In the genomic region with DNA sequence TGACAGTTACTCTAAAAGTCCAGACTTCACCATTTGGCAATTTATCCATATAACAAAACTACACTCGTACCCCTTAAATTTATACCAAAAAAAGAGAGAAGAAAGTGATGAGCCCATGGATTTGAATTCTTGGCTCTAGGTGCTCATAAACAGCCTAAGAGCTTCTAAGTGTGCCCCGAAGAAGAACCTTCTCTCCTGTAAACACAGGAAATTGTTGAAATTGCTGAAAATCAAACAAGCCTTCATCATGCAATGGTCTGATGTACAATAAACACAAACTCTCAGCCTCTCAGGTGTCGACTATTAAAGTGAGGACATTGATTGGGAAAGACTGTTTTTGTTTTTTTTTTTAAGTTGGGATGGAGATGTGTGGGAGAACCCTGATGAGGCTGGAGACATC, we compare ENCODE assay signal across 20 cellular contexts. TPM values are rescaled to one million over a fixed set of nuclear protein-coding genes. Genes with fewer than 3 reads are reported as not detected.
DNase-seq lines count a peak whose midpoint lies in the region; ATAC-seq and TF ChIP-seq lines count a peak whose summit lies in the region.
"Had no signal": no experiment of that assay in that cellular context is flagged by ENCODE, and none has a peak within 500 bp of the region (broad histone marks: within the 10 kb centered on the region; RNA-seq: fewer than 3 reads in every experiment).

No MANE protein-coding gene starts in this region.

- no peaks in the 10 kb centered on the region for H3K27me3 Mint-ChIP-seq in MCF 10A (ENCODE audit: insufficient read depth, unreplicated experiment)
- no peaks in the 10 kb centered on the region for H3K27me3 Mint-ChIP-seq in activated CD8-positive, alpha-beta T cell treated with anti-CD3 and anti-CD28 coated beads for 36 hours
- peaks cover 6 to 17% of the 10 kb centered on the region in 2 donors for H3K27me3 Mint-ChIP-seq in effector memory CD8-positive, alpha-beta T cell
- H3K27me3 Mint-ChIP-seq: dendritic cell treated with granulocyte-macrophage colony-stimulating factor and Interleukin-4, amounts not matched to agents 40 ng/mL and 50 ng/mL, for 4 days had no signal

- no peaks in the 10 kb centered on the region for H3K36me3 Mint-ChIP-seq in MCF 10A (ENCODE audit: insufficient read depth, unreplicated experiment)
- H3K36me3 Mint-ChIP-seq in activated CD8-positive, alpha-beta T cell treated with anti-CD3 and anti-CD28 coated beads for 36 hours (ENCODE audit: low read depth), result no peaks in the 10 kb centered on the region
- no peaks in the 10 kb centered on the region for H3K36me3 Mint-ChIP-seq in effector memory CD8-positive, alpha-beta T cell (ENCODE audit: insufficient read depth)

- dilution Hi-C loops in mammary epithelial cell (cut with HindIII; ENCODE audit: low sequenced_read_pairs), result no loop called here

- in situ Hi-C loops in mammary epithelial cell (cut with MboI; ENCODE audit: low sequenced_read_pairs in 2 of 2), result loop anchor here (5.0 kb wide), 1 partner anchor 147 kb away; no protein-coding TSS in a partner anchor

- no peaks in the 10 kb centered on the region for H3K79me2 ChIP-seq in mammary epithelial cell (ENCODE audit: insufficient read depth, low read length)

- no peaks in the 10 kb centered on the region for H3K9me3 Mint-ChIP-seq in MCF 10A (ENCODE audit: unreplicated experiment)
- peaks cover 10% of the 10 kb centered on the region for H3K9me3 Mint-ChIP-seq in activated CD8-positive, alpha-beta T cell treated with anti-CD3 and anti-CD28 coated beads for 36 hours
- no peaks in the 10 kb centered on the region for H3K9me3 Mint-ChIP-seq in effector memory CD8-positive, alpha-beta T cell
- H3K9me3 Mint-ChIP-seq: dendritic cell treated with granulocyte-macrophage colony-stimulating factor and Interleukin-4, amounts not matched to agents 40 ng/mL and 50 ng/mL, for 4 days had no signal

- TF ChIP-seq CTCF in MCF 10A (IDR thresholded peaks at IDR 0.05; ENCODE audit: unreplicated experiment) (no peak), mammary epithelial cell (conservative IDR thresholded peaks at IDR 0.05 in 1 of 2, IDR thresholded peaks at IDR 0.05 in 1 of 2; ENCODE audit: extremely low read depth in 1 of 2, insufficient read depth in 1 of 2, low read depth in 1 of 2, low read length in 2 of 2) (no peak), vagina (IDR thresholded peaks at IDR 0.05) (no peak)
- no peak for TF ChIP-seq CTCF in activated CD8-positive, alpha-beta T cell treated with anti-CD3 and anti-CD28 coated beads for 36 hours (IDR thresholded peaks at IDR 0.05)

- H4K20me1 ChIP-seq in mammary epithelial cell (ENCODE audit: insufficient read depth, low read length), result no peaks in the 10 kb centered on the region

- peaks cover 12% of the 10 kb centered on the region for H3K4me1 Mint-ChIP-seq in MCF 10A (ENCODE audit: insufficient read depth, unreplicated experiment)
- peaks cover 24% of the 10 kb centered on the region for H3K4me1 Mint-ChIP-seq in activated CD8-positive, alpha-beta T cell treated with anti-CD3 and anti-CD28 coated beads for 36 hours (ENCODE audit: low read depth)
- peaks cover 13 to 19% of the 10 kb centered on the region in 2 donors for H3K4me1 Mint-ChIP-seq in effector memory CD8-positive, alpha-beta T cell (ENCODE audit: low read depth in 2 of 2)

- H3K27me3 ChIP-seq in mammary epithelial cell (ENCODE audit: insufficient read depth, low read length) (no peaks in the 10 kb centered on the region), vagina (no peaks in the 10 kb centered on the region)
- H3K27me3 ChIP-seq: breast epithelium, gastrocnemius medialis, uterus had no signal

- peak overlapping the region; percentile 59 for H3K27ac Mint-ChIP-seq in MCF 10A (ENCODE audit: low read depth, unreplicated experiment)
- H3K27ac Mint-ChIP-seq in activated CD8-positive, alpha-beta T cell treated with anti-CD3 and anti-CD28 coated beads for 36 hours, result peak overlapping the region; percentile 61
- H3K27ac Mint-ChIP-seq in effector memory CD8-positive, alpha-beta T cell, result peak overlapping the region in 1 of 2 donors; percentile 89

- no peak overlapping the region for H3K9ac ChIP-seq in mammary epithelial cell (ENCODE audit: insufficient read depth, low read length)

- H3K4me1 ChIP-seq in mammary epithelial cell (ENCODE audit: insufficient read depth, low read length) (peaks cover under 1% of the 10 kb centered on the region), vagina (peaks cover 20% of the 10 kb centered on the region)
- H3K4me1 ChIP-seq: breast epithelium, uterus had no signal

- H3K36me3 ChIP-seq in mammary epithelial cell (ENCODE audit: insufficient read depth, low read length) (no peaks in the 10 kb centered on the region), vagina (no peaks in the 10 kb centered on the region)
- H3K36me3 ChIP-seq: breast epithelium, gastrocnemius medialis, uterus had no signal

- ATAC-seq in activated CD8-positive, alpha-beta T cell treated with anti-CD3 and anti-CD28 coated beads for 36 hours, result no peak
- ATAC-seq in effector memory CD8-positive, alpha-beta T cell (replicated peaks), result no peak
- ATAC-seq in HG03159 (IDR thresholded peaks at IDR 0.05; ENCODE audit: unreplicated experiment), result no peak
- ATAC-seq: gastrocnemius medialis had no signal

- H3K4me3 ChIP-seq in mammary epithelial cell (replicated peaks in 1 of 3; ENCODE audit: insufficient read depth in 1 of 3, low read depth in 2 of 3, low read length in 3 of 3), result no peak overlapping the region
- H3K4me3 ChIP-seq in vagina, result no peak overlapping the region
- H3K4me3 ChIP-seq: breast epithelium, gastrocnemius medialis, GM12878, mucosa of descending colon, uterus had no signal

- H3K9me3 ChIP-seq in mammary epithelial cell (replicated peaks; ENCODE audit: insufficient read depth, low read length) (no peaks in the 10 kb centered on the region), vagina (no peaks in the 10 kb centered on the region)
- H3K9me3 ChIP-seq: gastrocnemius medialis, mucosa of descending colon, uterus had no signal

- CTCF ChIA-PET in MCF 10A (lab: Yijun Ruan, JAX) (interaction anchor here (0.5 to 7.3 kb wide), 16 partner anchors 11 to 756 kb away, joined by 3 to 121 read pairs (median 4); a partner anchor contains a TSS), mammary epithelial cell (lab: Charles Lee; ENCODE audit: low non-redundant PET) (no interaction called here)
- CTCF ChIA-PET in activated CD8-positive, alpha-beta T cell treated with anti-CD3 and anti-CD28 coated beads for 36 hours (lab: Charles Lee), result interaction anchor here (0.8 to 6.0 kb wide), 20 partner anchors 9 to 278 kb away, joined by 3 to 95 read pairs (median 8); a partner anchor contains a TSS

- intact Hi-C loops in MCF 10A (cut with micrococcal nuclease) (loop anchor here (1.0 to 10.0 kb wide), 6 partner anchors 149 to 590 kb away; no protein-coding TSS in a partner anchor), mammary epithelial cell (cut with micrococcal nuclease) (loop anchor here (1.0 to 5.0 kb wide), 4 partner anchors 58 to 228 kb away; a partner anchor contains a TSS), vagina (cut with DNase I) (loop anchor here (5.0 kb wide), 1 partner anchor 147 kb away; no protein-coding TSS in a partner anchor)
- intact Hi-C loops in activated CD8-positive, alpha-beta T cell treated with anti-CD3 and anti-CD28 coated beads for 36 hours (cut with micrococcal nuclease), result loop anchor here (1.0 to 5.0 kb wide), 3 partner anchors 42 to 272 kb away; no protein-coding TSS in a partner anchor

- no peak for TF ChIP-seq POLR2A in vagina (IDR thresholded peaks at IDR 0.05)

- BruUV-seq in MCF 10A (replicated peaks; lab: Mats Ljungman, UMichigan) (no TSS peak), mammary epithelial cell (replicated peaks; lab: Mats Ljungman, UMichigan) (no TSS peak)

- H3K27ac ChIP-seq in mammary epithelial cell (ENCODE audit: insufficient read depth, low read depth, low read length) (no peak overlapping the region), vagina (peak overlapping the region; percentile 3)
- H3K27ac ChIP-seq: breast epithelium, epithelial cell of prostate, gastrocnemius medialis had no signal

- no peak overlapping the region for H3K4me2 ChIP-seq in mammary epithelial cell (ENCODE audit: insufficient read depth, low read depth, low read length)

- H3K4me3 Mint-ChIP-seq in MCF 10A (ENCODE audit: unreplicated experiment), result no peak overlapping the region
- no peak overlapping the region for H3K4me3 Mint-ChIP-seq in activated CD8-positive, alpha-beta T cell treated with anti-CD3 and anti-CD28 coated beads for 36 hours
- no peak overlapping the region for H3K4me3 Mint-ChIP-seq in effector memory CD8-positive, alpha-beta T cell
- H3K4me3 Mint-ChIP-seq: dendritic cell treated with granulocyte-macrophage colony-stimulating factor and Interleukin-4, amounts not matched to agents 40 ng/mL and 50 ng/mL, for 4 days had no signal

- no peak overlapping the region for H2AFZ ChIP-seq in mammary epithelial cell (ENCODE audit: low read depth, low read length)

- 100% methylated on average over 3 of the region's 3 CpGs for WGBS in mammary epithelial cell (ENCODE audit: low coverage, missing lambda C conversion rate)

- POLR2A ChIA-PET in MCF 10A (lab: Yijun Ruan, JAX), result interaction anchor here (1.3 to 2.3 kb wide), 4 partner anchors 149 to 220 kb away, joined by 3 to 22 read pairs (median 6); a partner anchor contains a TSS
- POLR2A ChIA-PET in activated CD8-positive, alpha-beta T cell treated with anti-CD3 and anti-CD28 coated beads for 36 hours (lab: Charles Lee), result interaction anchor here (0.7 to 1.0 kb wide), 4 partner anchors 33 to 149 kb away, joined by 3 read pairs; a partner anchor contains a TSS

- DNase-seq in MCF 10A (ENCODE audit: unreplicated experiment) (no peak), mammary epithelial cell (no peak), iris pigment epithelial cell (ENCODE audit: low read depth) (peak; percentile 72), vagina (ENCODE audit: extremely low spot score in 2 of 2) (no peak), OCI-M1 (lab: John Stamatoyannopoulos, UW) (no peak)
- no peak for DNase-seq in activated CD8-positive, alpha-beta T cell treated with anti-CD3 and anti-CD28 coated beads for 36 hours
- no peak for DNase-seq in effector memory CD8-positive, alpha-beta T cell
- DNase-seq: gastrocnemius medialis, GDM1, Karpas-422, mucosa of descending colon, NCI-H1417, NCI-H2171, retina, uterus had no signal

RNA-seq across cellular contexts. Expression of a gene that starts 21.8 kb away (rescaled TPM):
- total RNA-seq in MCF 10A (2022), result not detected in 2 replicates
- total RNA-seq in mammary epithelial cell, result not detected
- polyA plus RNA-seq in mammary epithelial cell, result not detected
- polyA minus RNA-seq in mammary epithelial cell, result not detected
- not detected for total RNA-seq in activated CD8-positive, alpha-beta T cell treated with anti-CD3 and anti-CD28 coated beads for 36 hours
- not detected for total RNA-seq in vagina
- total RNA-seq: breast epithelium, gastrocnemius medialis, GM12878, uterus had no signal

RNA-seq across cellular contexts. Expression of a gene that starts 33.2 kb away (rescaled TPM):
- total RNA-seq in MCF 10A (2022) (2.3 and 7.7 TPM in 2 replicates), mammary epithelial cell (10 to 100 TPM in 1 of 2 donors, 1 to 10 TPM in 1; 5.0 to 24.0 TPM), vagina (153 TPM)
- polyA plus RNA-seq in mammary epithelial cell, result 231 TPM
- polyA minus RNA-seq in mammary epithelial cell, result 214 TPM
- 100 to 1,000 TPM; 765 to 771 TPM for total RNA-seq in activated CD8-positive, alpha-beta T cell treated with anti-CD3 and anti-CD28 coated beads for 36 hours

RNA-seq across cellular contexts. Expression of a gene that starts 56.3 kb away (rescaled TPM):
- not detected in 2 replicates for total RNA-seq in MCF 10A (2022)
- total RNA-seq in mammary epithelial cell, result not detected
- polyA plus RNA-seq in mammary epithelial cell, result 0.12 TPM
- not detected for polyA minus RNA-seq in mammary epithelial cell
- 1 to 10 TPM; 2.3 to 3.4 TPM for total RNA-seq in activated CD8-positive, alpha-beta T cell treated with anti-CD3 and anti-CD28 coated beads for 36 hours
- 2.2 TPM for total RNA-seq in vagina
